Comparison of ENCODE assay signal across 21 cellular contexts in genomic region chr9:14517154-14517906, GRCh38.
"Had no signal": no experiment of that assay in that cellular context is flagged by ENCODE, and none has a peak within 500 bp of the region (broad histone marks: within the 10 kb centered on the region; RNA-seq: fewer than 3 reads in every experiment).

No MANE protein-coding gene starts in this region.

- DNase-seq: activated CD4-positive, alpha-beta T cell treated with anti-CD3 and anti-CD28 coated beads, Interleukin-2, amount 10 ng/mL, durations not matched to agents 24 days and 14 days; activated CD4-positive, CD25-positive, alpha-beta regulatory T cell; activated CD8-positive, alpha-beta memory T cell treated with anti-CD3 and anti-CD28 coated beads, Interleukin-2, amount 50 U/mL, for 48 hours; activated gamma-delta T cell treated with Interleukin-2 at 50 U/mL for 16 hours; activated naive CD8-positive, alpha-beta T cell treated with anti-CD3 and anti-CD28 coated beads for 36 hours; amygdala; body of pancreas; central memory CD4-positive, alpha-beta T cell; colonic mucosa; left lung; mammary epithelial cell; mucosa of descending colon; naive thymus-derived CD8-positive, alpha-beta T cell; retina; stimulated activated CD4-positive, alpha-beta T cell treated with anti-CD3 and anti-CD28 coated beads, Interleukin-2, amount 100 ng/mL, for 48 hours; stimulated activated naive B cell treated with anti-CD40 and anti-IgM and Interleukin-4, amounts not matched to agents 10 μg/mL and 1 μg/mL and 100 μg/mL, for 72 hours; thyroid gland; uterus had no signal

- H3K36me3 ChIP-seq: colonic mucosa, left lung, thyroid gland, uterus had no signal

- H3K9me3 ChIP-seq: body of pancreas, colonic mucosa, left lung, mucosa of descending colon, thyroid gland, uterus had no signal

- H3K27ac ChIP-seq: body of pancreas, colonic mucosa, hepatocyte, left lung, thyroid gland, uterus had no signal

- H3K4me3 ChIP-seq: body of pancreas, colonic mucosa, hepatocyte, left lung, mucosa of descending colon, thyroid gland, uterus had no signal

- FAIRE-seq: keratinocyte had no signal

- ATAC-seq: body of pancreas; esophagus mucosa; left lung; mucosa of descending colon; naive thymus-derived CD8-positive, alpha-beta T cell; stimulated activated naive B cell treated with anti-CD40 and anti-IgM and Interleukin-4, amounts not matched to agents 10 μg/mL and 1 μg/mL and 100 μg/mL, for 72 hours had no signal
